Comparison of ENCODE assay signal across 8 cellular contexts in the genomic region with DNA sequence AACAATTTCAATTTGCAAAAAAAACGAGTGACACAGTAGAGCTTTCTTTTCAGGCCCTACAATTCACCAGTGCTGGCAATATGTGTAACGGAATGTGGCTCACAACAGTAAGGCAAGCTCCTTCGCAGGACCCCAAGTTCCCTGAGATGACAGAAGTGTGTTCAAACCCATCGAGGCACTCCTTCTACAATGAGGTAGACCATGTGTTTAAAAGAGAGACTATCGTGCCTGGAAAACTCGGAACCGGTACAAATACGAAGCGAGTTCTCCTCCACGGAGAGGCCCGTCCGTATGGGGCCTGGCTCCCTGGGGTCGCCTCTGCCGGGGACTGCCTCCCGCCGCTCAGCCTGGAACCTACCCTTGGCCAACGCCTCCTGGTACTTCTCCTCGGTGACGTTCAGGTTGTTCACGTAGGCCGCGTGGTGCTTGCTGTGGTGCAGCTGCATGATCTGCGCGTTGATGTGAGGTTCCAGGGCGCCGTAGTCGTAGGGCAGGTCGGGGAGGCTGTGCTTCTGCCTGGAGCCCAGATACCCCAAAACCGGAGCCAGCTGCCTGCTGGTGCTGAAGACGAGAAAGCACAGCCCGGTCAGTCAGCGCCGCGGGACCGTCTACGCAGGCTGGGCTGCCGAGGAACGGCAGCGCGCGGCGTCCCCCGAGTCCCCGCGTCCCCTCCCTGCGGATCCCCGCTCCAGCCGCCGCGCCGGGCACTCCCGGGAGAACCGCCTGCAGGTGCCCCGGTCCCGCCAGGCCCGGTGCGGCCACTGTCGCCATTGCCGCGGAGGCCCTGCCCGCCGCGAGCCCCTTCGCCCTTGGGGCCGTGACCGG. TPM values are rescaled to one million over a fixed set of nuclear protein-coding genes. Genes with fewer than 3 reads are reported as not detected.
DNase-seq lines count a peak whose midpoint lies in the region; ATAC-seq, FAIRE-seq and TF ChIP-seq lines count a peak whose summit lies in the region.

No MANE protein-coding gene starts in this region.

- peak overlapping the region; percentile 86 for H3K9ac ChIP-seq in HCT116 (ENCODE audit: low read length)
- peak overlapping the region; percentile 74 for H3K9ac ChIP-seq in MM.1S (ENCODE audit: low read length)
- H3K9ac ChIP-seq in keratinocyte (ENCODE audit: control insufficient read depth, extremely low read depth, insufficient read depth, low read length): peak overlapping the region; percentile 77

- peak overlapping the region; percentile 73 for H3K4me3 ChIP-seq in GM12864 (ENCODE audit: low read depth, low read length)
- H3K4me3 ChIP-seq in HCT116 (replicated peaks in 1 of 2; ENCODE audit: low read depth in 1 of 2, low read length in 2 of 2): peak overlapping the region; percentile 75 to 86
- peak overlapping the region; percentile 73 for H3K4me3 ChIP-seq in MM.1S (ENCODE audit: low read length)
- H3K4me3 ChIP-seq in breast epithelium: peak overlapping the region; percentile 94 to 95 (median 95)
- peak overlapping the region; percentile 63 to 84 (median 82) for H3K4me3 ChIP-seq in keratinocyte (ENCODE audit: control insufficient read depth in 2 of 3, extremely low read depth in 1 of 3, insufficient read depth in 2 of 3, low read depth in 1 of 3, low read length in 3 of 3)

- peaks cover 15 to 26% of the 10 kb centered on the region in 2 experiments for H3K4me1 ChIP-seq in HCT116 (ENCODE audit: control insufficient read depth in 1 of 2, insufficient read depth in 2 of 2, low read length in 2 of 2)
- no peaks in the 10 kb centered on the region; the same call in 1 of the 2 replicates for H3K4me1 ChIP-seq in MM.1S (ENCODE audit: low read length)
- H3K4me1 ChIP-seq in breast epithelium: peaks cover 0 to 11% of the 10 kb centered on the region in 2 donors
- peaks cover 27% of the 10 kb centered on the region for H3K4me1 ChIP-seq in keratinocyte (ENCODE audit: control insufficient read depth, extremely low read depth, insufficient read depth, low read length)

- ATAC-seq in HCT116: peak; percentile 35

- H3K27me3 ChIP-seq in HCT116 (ENCODE audit: insufficient read depth, low read length) (no peaks in the 10 kb centered on the region), MM.1S (replicated peaks; ENCODE audit: insufficient read depth, low read length) (no peaks in the 10 kb centered on the region), breast epithelium (no peaks in the 10 kb centered on the region), keratinocyte (ENCODE audit: control insufficient read depth, extremely low read depth, insufficient read depth, low read length) (no peaks in the 10 kb centered on the region)

- no peaks in the 10 kb centered on the region for H3K9me3 ChIP-seq in HCT116 (ENCODE audit: control insufficient read depth in 1 of 2, insufficient read depth in 1 of 2, low read depth in 1 of 2, low read length in 2 of 2)
- H3K9me3 ChIP-seq in MM.1S (replicated peaks; ENCODE audit: insufficient read depth, low read length): no peaks in the 10 kb centered on the region
- H3K9me3 ChIP-seq in breast epithelium: no peaks in the 10 kb centered on the region
- H3K9me3 ChIP-seq in keratinocyte (ENCODE audit: control insufficient read depth, low read depth, low read length): no peaks in the 10 kb centered on the region

- POLR2A ChIA-PET in HCT116 (lab: Charles Lee): interaction anchor here (0.9 to 1.3 kb wide), 2 partner anchors 34 to 97 kb away, joined by 3 to 4 read pairs; a partner anchor contains a TSS

- no TSS peak for BruUV-seq in HCT116 (replicated peaks; lab: Mats Ljungman, UMichigan)

- no peak for DNase-seq in GM12864 (ENCODE audit: low read depth)
- no peak for DNase-seq in HCT116 (ENCODE audit: low read depth, low spot score)
- peak; percentile 28 for DNase-seq in MM.1S
- DNase-seq in breast epithelium (ENCODE audit: low spot score in 2 of 2): peak in 1 of 2 donors; percentile 42
- no peak for DNase-seq in keratinocyte (ENCODE audit: low read depth, low spot score)
- DNase-seq in stimulated activated CD4-positive, alpha-beta T cell treated with anti-CD3 and anti-CD28 coated beads, Interleukin-12 subunit alpha, Interleukin-12 subunit beta, amount 100 ng/mL, for 48 hours (ENCODE audit: low read depth in 2 of 3, low spot score in 1 of 3): peak; percentile 36 to 54 (median 41)
- no peak for DNase-seq in epidermal melanocyte (ENCODE audit: insufficient read length, low spot score)

- H3K27ac ChIP-seq in HCT116 (ENCODE audit: low read depth, low read length) (peak overlapping the region; percentile 79), MM.1S (ENCODE audit: low read length) (peak overlapping the region; percentile 76; the same call in 1 of the 2 replicates), VCaP (peak overlapping the region; percentile 90), breast epithelium (peak overlapping the region; percentile 93 to 97), keratinocyte (ENCODE audit: control insufficient read depth, insufficient read depth, low read length) (peak overlapping the region; percentile 85)

- dilution Hi-C loops in keratinocyte (cut with MboI; ENCODE audit: extremely low pct_ligation_motif_present, low sequenced_read_pairs): no loop called here

- RAD21 ChIA-PET in HCT116 (lab: Charles Lee; ENCODE audit: low non-redundant PET in 1 of 2, low total read pairs in 2 of 2, uncharacterized antibody in 2 of 2, unreplicated experiment in 2 of 2): interaction anchor here in 1 of 2 experiments (0.6 kb wide), 1 partner anchor 202 kb away, joined by 4 read pairs; no protein-coding TSS in a partner anchor

- H4K20me1 ChIP-seq in HCT116 (ENCODE audit: insufficient read depth) (no peaks in the 10 kb centered on the region), MM.1S (ENCODE audit: insufficient read depth, low read length) (no peaks in the 10 kb centered on the region), keratinocyte (ENCODE audit: control insufficient read depth, extremely low read depth, insufficient read depth, low read length) (no peaks in the 10 kb centered on the region)

- peak; percentile 41 for FAIRE-seq in keratinocyte (lab: Jason Lieb, UNC)

- peaks cover 50% of the 10 kb centered on the region for H3K79me2 ChIP-seq in HCT116 (ENCODE audit: insufficient read depth, low read length)
- H3K79me2 ChIP-seq in MM.1S (ENCODE audit: low read length): peaks cover 24% of the 10 kb centered on the region
- peaks cover 20% of the 10 kb centered on the region for H3K79me2 ChIP-seq in keratinocyte (ENCODE audit: control insufficient read depth, insufficient read depth, low read length)

- H3K36me3 ChIP-seq in HCT116 (ENCODE audit: control insufficient read depth in 1 of 2, insufficient read depth in 2 of 2, low read length in 2 of 2): peaks cover 5 to 11% of the 10 kb centered on the region in 2 experiments; a peak in 2 of 4 replicates
- no peaks in the 10 kb centered on the region for H3K36me3 ChIP-seq in MM.1S (replicated peaks; ENCODE audit: insufficient read depth, low read length)
- no peaks in the 10 kb centered on the region for H3K36me3 ChIP-seq in breast epithelium
- H3K36me3 ChIP-seq in keratinocyte (ENCODE audit: control insufficient read depth in 2 of 2, extremely low read depth in 1 of 2, insufficient read depth in 2 of 2, low read length in 2 of 2): peaks cover 1 to 7% of the 10 kb centered on the region in 2 experiments

- H3K9me1 ChIP-seq in keratinocyte (ENCODE audit: control insufficient read depth, extremely low read depth, insufficient read depth, low read length): no peaks in the 10 kb centered on the region

- no peak for TF ChIP-seq RAD21 in HCT116 (IDR thresholded peaks at IDR 0.05; ENCODE audit: low read depth)

- H3K9me2 ChIP-seq in HCT116 (ENCODE audit: insufficient read depth) (no peaks in the 10 kb centered on the region), MM.1S (replicated peaks; ENCODE audit: insufficient read depth, low read length) (no peaks in the 10 kb centered on the region)

- no peak for TF ChIP-seq POLR2A in HCT116 (IDR thresholded peaks at IDR 0.05; ENCODE audit: borderline replicate concordance, extremely low read depth, insufficient read depth, insufficient read length)
- TF ChIP-seq POLR2A in breast epithelium (IDR thresholded peaks at IDR 0.05): no peak

- intact Hi-C loops in HCT116 (cut with micrococcal nuclease): loop anchor here (10.0 kb wide), 1 partner anchor 702 kb away; no protein-coding TSS in a partner anchor
- intact Hi-C loops in breast epithelium (cut with DNase I; ENCODE audit: low total_unique reads): loop anchor here (2.0 to 5.0 kb wide), 2 partner anchors 34 to 95 kb away; a partner anchor contains a TSS

- peaks cover 4% of the 10 kb centered on the region; the same call in 1 of the 2 replicates for H3F3A ChIP-seq in MM.1S (ENCODE audit: insufficient read depth, low read length)

- CTCF ChIA-PET in HCT116 (lab: Charles Lee): interaction anchor here (0.8 to 1.5 kb wide), 3 partner anchors 9 to 171 kb away, joined by 3 read pairs; no protein-coding TSS in a partner anchor

- H2AFZ ChIP-seq in HCT116 (ENCODE audit: low read depth, low read length, poor library complexity, severe bottlenecking) (no peak overlapping the region), MM.1S (ENCODE audit: low read length) (0 out of 2 replicates have a peak overlapping the region, but pooled peaks have one; percentile 15), keratinocyte (ENCODE audit: control insufficient read depth, low read length) (peak overlapping the region; percentile 92)

- H3K4me2 ChIP-seq in HCT116 (ENCODE audit: low read length): peak overlapping the region; percentile 88
- H3K4me2 ChIP-seq in MM.1S (ENCODE audit: low read depth, low read length): peak overlapping the region; percentile 79
- H3K4me2 ChIP-seq in keratinocyte (ENCODE audit: control insufficient read depth, extremely low read depth, insufficient read depth, low read depth, low read length): peak overlapping the region; percentile 94

- no peak for TF ChIP-seq CTCF in GM12864 (IDR thresholded peaks at IDR 0.05; ENCODE audit: low read depth, low read length, missing control alignments)
- no peak for TF ChIP-seq CTCF in HCT116 (IDR thresholded peaks at IDR 0.05 in 2 of 3, conservative IDR thresholded peaks at IDR 0.05 in 1 of 3; ENCODE audit: borderline replicate concordance in 1 of 3, insufficient read depth in 1 of 3, low read depth in 2 of 3, low read length in 2 of 3)
- TF ChIP-seq CTCF in MM.1S (IDR thresholded peaks at IDR 0.05; ENCODE audit: low read length): no peak
- no peak for TF ChIP-seq CTCF in VCaP (conservative IDR thresholded peaks at IDR 0.05)
- no peak for TF ChIP-seq CTCF in breast epithelium (IDR thresholded peaks at IDR 0.05)
- TF ChIP-seq CTCF in keratinocyte (optimal IDR thresholded peaks at IDR 0.05 in 1 of 3, IDR thresholded peaks at IDR 0.05 in 1 of 3, conservative IDR thresholded peaks at IDR 0.05 in 1 of 3; ENCODE audit: extremely low read depth in 1 of 3, insufficient read depth in 2 of 3, low read length in 3 of 3): no peak

RNA-seq across cellular contexts. Expression of a gene that starts 0.5 kb away (rescaled TPM):
- total RNA-seq in HCT116 (2021; ENCODE audit: unreplicated experiment): 98.6 TPM
- polyA plus RNA-seq in HCT116 (2012): 67.5 and 79.5 TPM in 2 replicates
- 1,000 to 10,000 TPM in 2 of 3 donors, 100 to 1,000 TPM in 1; 999 to 1,273 (median 1,163) TPM for total RNA-seq in breast epithelium
- polyA plus RNA-seq in keratinocyte: 28.6 to 48.7 TPM (median 41.9 TPM) in 3 replicates
- polyA plus RNA-seq in keratinocyte (2011; ENCODE audit: low read depth): 28.8 TPM
- polyA plus RNA-seq in keratinocyte (2011; cell fraction: cytosol; rRNA removed): 40.0 and 41.6 TPM in 2 replicates
- 28.3 and 32.3 TPM in 2 replicates for polyA plus RNA-seq in keratinocyte (2011; cell fraction: nucleus; rRNA removed)
- polyA plus RNA-seq in keratinocyte (2012; ENCODE audit: low replicate concordance): 49.0 and 58.5 TPM in 2 replicates
- 67.0 to 69.1 TPM (median 67.7 TPM) in 3 replicates for polyA minus RNA-seq in keratinocyte
- 61.0 TPM for polyA minus RNA-seq in keratinocyte (2011; cell fraction: cytosol; rRNA and poly(A)+ RNA removed)
- 15.2 and 31.3 TPM in 2 replicates for polyA minus RNA-seq in keratinocyte (2011; cell fraction: nucleus; rRNA and poly(A)+ RNA removed)

RNA-seq across cellular contexts. Expression of a gene that starts 34.8 kb away (rescaled TPM):
- total RNA-seq in HCT116 (2021; ENCODE audit: unreplicated experiment) (88.6 TPM), breast epithelium (100 to 1,000 TPM; 115 to 153 (median 116) TPM)
- 37.7 and 51.9 TPM in 2 replicates for polyA plus RNA-seq in HCT116 (2012)
- polyA plus RNA-seq in keratinocyte: 20.6 to 40.2 TPM (median 35.3 TPM) in 3 replicates
- 99.5 TPM for polyA plus RNA-seq in keratinocyte (2011; ENCODE audit: low read depth)
- 22.1 and 36.7 TPM in 2 replicates for polyA plus RNA-seq in keratinocyte (2011; cell fraction: cytosol; rRNA removed)
- polyA plus RNA-seq in keratinocyte (2011; cell fraction: nucleus; rRNA removed): 24.4 and 27.6 TPM in 2 replicates
- polyA plus RNA-seq in keratinocyte (2012; ENCODE audit: low replicate concordance): 58.7 and 61.5 TPM in 2 replicates
- polyA minus RNA-seq in keratinocyte: 11.5 to 59.4 TPM (median 28.5 TPM) in 3 replicates
- polyA minus RNA-seq in keratinocyte (2011; cell fraction: cytosol; rRNA and poly(A)+ RNA removed): 11.7 TPM
- 14.8 and 37.4 TPM in 2 replicates for polyA minus RNA-seq in keratinocyte (2011; cell fraction: nucleus; rRNA and poly(A)+ RNA removed)

Comparison
In these comparisons a context has a peak if more than half of its experiments do, and no peak if none do; other contexts are left out.
1. DNase-seq: peak in MM.1S (single experiment) and stimulated activated CD4-positive, alpha-beta T cell treated with anti-CD3 and anti-CD28 coated beads, Interleukin-12 subunit alpha, Interleukin-12 subunit beta, amount 100 ng/mL, for 48 hours (3 of 3); none in GM12864 (single experiment), HCT116 (single experiment), keratinocyte (single experiment) and epidermal melanocyte (single experiment).
2. RNA of a gene that starts 0.5 kb away (total RNA-seq): 999 to 1,273 TPM in breast epithelium; 98.6 TPM in HCT116 (single experiment); every median in the first group is over 10 times any median in the second.
3. Peak in every context shown above with its lines, with median percentiles within 50 percentile points of each other: H3K4me3 ChIP-seq, H3K27ac ChIP-seq, H3K4me2 ChIP-seq and H3K9ac ChIP-seq.